ENCODE assay signal across 1 cellular context in the genomic region with DNA sequence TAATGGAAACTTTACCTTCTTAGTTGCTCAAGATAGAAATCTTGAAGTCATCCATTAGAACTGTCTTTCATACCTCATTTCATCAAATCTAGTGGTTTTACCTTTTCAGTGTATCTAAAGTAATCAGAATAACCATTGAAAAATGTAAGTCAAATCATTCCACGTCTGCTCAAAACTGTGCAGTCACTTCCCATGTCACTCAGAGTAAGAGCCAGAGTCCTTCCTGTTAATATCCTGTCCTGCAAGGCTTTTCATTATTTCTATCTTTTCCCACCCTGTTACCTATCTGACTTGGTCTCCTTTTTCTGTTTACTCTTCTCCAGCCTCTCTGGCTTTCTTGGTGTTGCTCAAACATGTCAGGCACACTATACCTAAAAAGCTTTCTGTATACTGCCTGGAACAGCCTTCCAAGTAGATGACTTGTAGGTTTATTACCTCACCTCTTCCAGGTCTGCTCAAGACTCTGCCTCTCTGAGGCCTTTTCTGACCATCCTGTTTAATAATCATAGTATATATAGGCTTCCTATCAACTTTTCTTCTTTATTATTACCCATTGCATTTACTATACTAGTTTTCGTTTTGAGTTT.
TF ChIP-seq lines count a peak whose summit lies in the region.

No MANE protein-coding gene starts in this region.

TF ChIP-seq in WTC11, 78 proteins besides CTCF, POLR2A, EP300 and RAD21 (continued from another document):
- TF ChIP-seq, protein P1, sequence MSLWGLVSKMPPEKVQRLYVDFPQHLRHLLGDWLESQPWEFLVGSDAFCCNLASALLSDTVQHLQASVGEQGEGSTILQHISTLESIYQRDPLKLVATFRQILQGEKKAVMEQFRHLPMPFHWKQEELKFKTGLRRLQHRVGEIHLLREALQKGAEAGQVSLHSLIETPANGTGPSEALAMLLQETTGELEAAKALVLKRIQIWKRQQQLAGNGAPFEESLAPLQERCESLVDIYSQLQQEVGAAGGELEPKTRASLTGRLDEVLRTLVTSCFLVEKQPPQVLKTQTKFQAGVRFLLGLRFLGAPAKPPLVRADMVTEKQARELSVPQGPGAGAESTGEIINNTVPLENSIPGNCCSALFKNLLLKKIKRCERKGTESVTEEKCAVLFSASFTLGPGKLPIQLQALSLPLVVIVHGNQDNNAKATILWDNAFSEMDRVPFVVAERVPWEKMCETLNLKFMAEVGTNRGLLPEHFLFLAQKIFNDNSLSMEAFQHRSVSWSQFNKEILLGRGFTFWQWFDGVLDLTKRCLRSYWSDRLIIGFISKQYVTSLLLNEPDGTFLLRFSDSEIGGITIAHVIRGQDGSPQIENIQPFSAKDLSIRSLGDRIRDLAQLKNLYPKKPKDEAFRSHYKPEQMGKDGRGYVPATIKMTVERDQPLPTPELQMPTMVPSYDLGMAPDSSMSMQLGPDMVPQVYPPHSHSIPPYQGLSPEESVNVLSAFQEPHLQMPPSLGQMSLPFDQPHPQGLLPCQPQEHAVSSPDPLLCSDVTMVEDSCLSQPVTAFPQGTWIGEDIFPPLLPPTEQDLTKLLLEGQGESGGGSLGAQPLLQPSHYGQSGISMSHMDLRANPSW (CRISPR knock-in tag; conservative IDR thresholded peaks at IDR 0.05; ENCODE audit: low read depth): no peak
- no peak for TF ChIP-seq RELA (CRISPR knock-in tag; IDR thresholded peaks at IDR 0.05; ENCODE audit: borderline replicate concordance)
- no peak for TF ChIP-seq MYBL2 (CRISPR knock-in tag; IDR thresholded peaks at IDR 0.05)
- TF ChIP-seq RORB (CRISPR knock-in tag; IDR thresholded peaks at IDR 0.05): no peak
- TF ChIP-seq, protein P2, sequence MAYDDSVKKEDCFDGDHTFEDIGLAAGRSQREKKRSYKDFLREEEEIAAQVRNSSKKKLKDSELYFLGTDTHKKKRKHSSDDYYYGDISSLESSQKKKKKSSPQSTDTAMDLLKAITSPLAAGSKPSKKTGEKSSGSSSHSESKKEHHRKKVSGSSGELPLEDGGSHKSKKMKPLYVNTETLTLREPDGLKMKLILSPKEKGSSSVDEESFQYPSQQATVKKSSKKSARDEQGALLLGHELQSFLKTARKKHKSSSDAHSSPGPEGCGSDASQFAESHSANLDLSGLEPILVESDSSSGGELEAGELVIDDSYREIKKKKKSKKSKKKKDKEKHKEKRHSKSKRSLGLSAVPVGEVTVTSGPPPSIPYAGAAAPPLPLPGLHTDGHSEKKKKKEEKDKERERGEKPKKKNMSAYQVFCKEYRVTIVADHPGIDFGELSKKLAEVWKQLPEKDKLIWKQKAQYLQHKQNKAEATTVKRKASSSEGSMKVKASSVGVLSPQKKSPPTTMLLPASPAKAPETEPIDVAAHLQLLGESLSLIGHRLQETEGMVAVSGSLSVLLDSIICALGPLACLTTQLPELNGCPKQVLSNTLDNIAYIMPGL (CRISPR knock-in tag; IDR thresholded peaks at IDR 0.05): no peak
- TF ChIP-seq SOX15 (CRISPR knock-in tag; IDR thresholded peaks at IDR 0.05): no peak
- TF ChIP-seq NFYB (CRISPR knock-in tag; conservative IDR thresholded peaks at IDR 0.05; ENCODE audit: low read depth): no peak
- TF ChIP-seq, protein P3, sequence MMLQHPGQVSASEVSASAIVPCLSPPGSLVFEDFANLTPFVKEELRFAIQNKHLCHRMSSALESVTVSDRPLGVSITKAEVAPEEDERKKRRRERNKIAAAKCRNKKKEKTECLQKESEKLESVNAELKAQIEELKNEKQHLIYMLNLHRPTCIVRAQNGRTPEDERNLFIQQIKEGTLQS (CRISPR knock-in tag; conservative IDR thresholded peaks at IDR 0.05): no peak
- no peak for TF ChIP-seq MXD4 (CRISPR knock-in tag; IDR thresholded peaks at IDR 0.05; ENCODE audit: borderline replicate concordance)
- no peak for TF ChIP-seq ZNF121 (CRISPR knock-in tag; IDR thresholded peaks at IDR 0.05)
- TF ChIP-seq ZNF219 (CRISPR knock-in tag; IDR thresholded peaks at IDR 0.05; ENCODE audit: borderline replicate concordance): no peak
TF ChIP-seq in WTC11: peak in this region for 0.
